9 cellular contexts compared by ENCODE assay signal in genomic region chr1:203675596-203676347, GRCh38. TPM values are rescaled to one million over a fixed set of nuclear protein-coding genes. Genes with fewer than 3 reads are reported as not detected.
DNase-seq lines count a peak whose midpoint lies in the region; ATAC-seq and TF ChIP-seq lines count a peak whose summit lies in the region.
"Had no signal": no experiment of that assay in that cellular context is flagged by ENCODE, and none has a peak within 500 bp of the region (broad histone marks: within the 10 kb centered on the region; RNA-seq: fewer than 3 reads in every experiment).

No MANE protein-coding gene starts in this region.

- H3K9me3 Mint-ChIP-seq in central memory CD8-positive, alpha-beta T cell = no peaks in the 10 kb centered on the region

- no peaks in the 10 kb centered on the region for H4K20me1 ChIP-seq in DOHH2 (ENCODE audit: control insufficient read depth, insufficient read depth, low read depth, low read length)

- H3K27ac ChIP-seq in DOHH2 (ENCODE audit: low read depth, low read length) (no peak overlapping the region), rectal smooth muscle tissue (ENCODE audit: low read depth, low read length) (peak overlapping the region; percentile 96)

- H3K79me2 ChIP-seq in DOHH2 (ENCODE audit: control insufficient read depth, low read length) = no peaks in the 10 kb centered on the region

- H3K9ac ChIP-seq in rectal smooth muscle tissue (ENCODE audit: low read length) = no peak overlapping the region

- no peaks in the 10 kb centered on the region for H3K36me3 ChIP-seq in DOHH2 (ENCODE audit: control insufficient read depth, low read length)
- no peaks in the 10 kb centered on the region for H3K36me3 ChIP-seq in rectal smooth muscle tissue (ENCODE audit: control insufficient read depth, insufficient read depth, low read length)

- H3K9me2 ChIP-seq in DOHH2 (replicated peaks; ENCODE audit: control insufficient read depth, low read length) = no peaks in the 10 kb centered on the region

- no peaks in the 10 kb centered on the region for H3K27me3 Mint-ChIP-seq in central memory CD8-positive, alpha-beta T cell

- H3F3A ChIP-seq in DOHH2 (ENCODE audit: control insufficient read depth, insufficient read depth) = no peaks in the 10 kb centered on the region

- TF ChIP-seq CTCF in DOHH2 (IDR thresholded peaks at IDR 0.05; ENCODE audit: low read depth, low read length, poor library complexity, severe bottlenecking) (no peak), NB4 (IDR thresholded peaks at IDR 0.05; ENCODE audit: low read depth, low read length) (no peak)

- DNase-seq in NB4 (ENCODE audit: low read depth) (peak; percentile 64), EL (no peak), cerebellum (ENCODE audit: low spot score) (no peak)
- DNase-seq in central memory CD8-positive, alpha-beta T cell (ENCODE audit: low spot score in 2 of 2) = no peak
- DNase-seq in stimulated activated CD4-positive, alpha-beta T cell treated with anti-CD3 and anti-CD28 coated beads, Interleukin-2, amount 100 ng/mL, for 24 hours = no peak
- DNase-seq: activated CD8-positive, alpha-beta memory T cell treated with anti-CD3 and anti-CD28 coated beads, Interleukin-2, amount 50 U/mL, for 48 hours had no signal

- H3K4me2 ChIP-seq in DOHH2 (ENCODE audit: low read length) = peak overlapping the region; percentile 17; the same call in 1 of the 2 replicates

- H3K27ac Mint-ChIP-seq in central memory CD8-positive, alpha-beta T cell (ENCODE audit: low read depth) = peak overlapping the region; percentile 99

- H3K4me1 ChIP-seq in DOHH2 (ENCODE audit: control insufficient read depth, low read length) (peaks cover 20% of the 10 kb centered on the region), rectal smooth muscle tissue (ENCODE audit: control insufficient read depth, insufficient read depth, low read length) (peaks cover 74% of the 10 kb centered on the region)

- H3K9me3 ChIP-seq in DOHH2 (ENCODE audit: control insufficient read depth, insufficient read depth, low read length) = no peaks in the 10 kb centered on the region

- peaks cover 19% of the 10 kb centered on the region for H3K36me3 Mint-ChIP-seq in central memory CD8-positive, alpha-beta T cell (ENCODE audit: insufficient read depth)

- H3K4me3 ChIP-seq in DOHH2 (ENCODE audit: low read length) (no peak overlapping the region), NB4 (ENCODE audit: low read depth, low read length) (no peak overlapping the region), rectal smooth muscle tissue (ENCODE audit: low read length) (no peak overlapping the region)

- no peak for ATAC-seq in central memory CD8-positive, alpha-beta T cell (replicated peaks; ENCODE audit: extremely low read depth, poor library complexity, severe bottlenecking)
- ATAC-seq in GM19351 (IDR thresholded peaks at IDR 0.05; ENCODE audit: unreplicated experiment) = no peak

- H3K27me3 ChIP-seq in DOHH2 (ENCODE audit: control insufficient read depth, low read length) (no peaks in the 10 kb centered on the region), rectal smooth muscle tissue (ENCODE audit: control insufficient read depth, insufficient read depth, low read length) (no peaks in the 10 kb centered on the region)

- no peak for TF ChIP-seq POLR2A in NB4 (IDR thresholded peaks at IDR 0.05; ENCODE audit: extremely low read depth, insufficient read length)

- H3K4me3 Mint-ChIP-seq in central memory CD8-positive, alpha-beta T cell = peak overlapping the region; percentile 69

- H3K4me1 Mint-ChIP-seq in central memory CD8-positive, alpha-beta T cell = peaks cover 60% of the 10 kb centered on the region

RNA-seq across cellular contexts. Expression of gene ATP2B4, which starts 49.1 kb away (rescaled TPM):
- 53.0 TPM for total RNA-seq in cerebellum
